In the genomic region with DNA sequence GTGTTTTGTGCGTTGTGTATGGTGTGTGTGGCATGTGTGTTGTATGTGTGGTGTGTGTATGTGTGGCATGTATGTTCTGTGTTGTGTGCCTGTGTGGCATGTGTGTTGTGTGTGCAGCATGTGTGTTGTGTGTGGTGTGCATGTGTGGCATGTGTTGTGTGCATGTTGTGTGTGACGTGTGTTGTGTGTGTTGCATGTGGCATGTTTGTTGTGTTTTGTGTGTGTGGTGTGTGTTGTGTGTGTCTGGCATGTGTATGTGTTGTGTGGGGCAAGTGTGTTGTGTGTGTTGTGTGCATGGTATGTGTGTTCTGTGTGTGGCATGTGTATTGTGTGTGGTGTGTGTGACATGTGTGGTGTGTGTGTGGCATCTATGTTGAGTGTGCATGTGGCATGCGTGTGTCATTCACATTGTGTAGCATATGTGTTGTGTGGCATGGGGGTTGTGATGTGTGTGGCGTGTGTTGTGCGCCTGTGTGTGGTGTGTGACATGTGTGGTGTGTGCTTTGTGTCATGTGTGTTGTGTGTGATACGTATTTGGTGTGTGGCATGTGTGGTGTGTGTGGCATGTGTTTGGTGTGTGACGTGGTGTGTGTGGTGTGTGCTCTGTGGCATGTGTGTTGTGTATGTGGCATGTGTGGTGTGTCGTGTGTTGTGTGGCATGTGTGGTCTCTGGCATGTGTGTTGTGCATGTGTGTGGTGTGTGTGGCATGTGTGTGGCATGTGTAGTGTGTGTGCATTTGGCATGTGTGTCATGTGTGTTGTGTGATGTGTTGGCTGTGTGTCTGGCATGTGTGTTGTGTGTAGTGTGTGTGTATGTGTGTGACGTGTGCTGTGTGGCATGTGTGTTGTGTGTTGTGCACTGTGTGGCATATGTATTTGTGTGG, we compare ENCODE assay signal across 22 cellular contexts. TPM values are rescaled to one million over a fixed set of nuclear protein-coding genes. Genes with fewer than 3 reads are reported as not detected.
"Had no signal": no experiment of that assay in that cellular context is flagged by ENCODE, and none has a peak within 500 bp of the region (broad histone marks: within the 10 kb centered on the region; RNA-seq: fewer than 3 reads in every experiment).

No MANE protein-coding gene starts in this region.

- H3K4me1 ChIP-seq: left lung, prostate gland had no signal

- FAIRE-seq: colon, kidney, small intestine, TTC549 had no signal

- ATAC-seq: activated CD8-positive, alpha-beta T cell treated with anti-CD3 and anti-CD28 coated beads for 36 hours; activated T-cell treated with anti-CD3 and anti-CD28 coated beads, Interleukin-2, amount 50 U/mL, for 4 hours; left lung; natural killer cell treated with Interleukin-12 subunit alpha and Interleukin-12 subunit beta and Interleukin-15 and Interleukin-18, amount 100 ng/mL, for 72 hours; right cardiac atrium had no signal

- H3K36me3 ChIP-seq: left lung, prostate gland, transverse colon had no signal

- DNase-seq: activated B cell treated with CpG ODN at 0.5 μM for 24 hours; activated CD4-positive, alpha-beta T cell treated with anti-CD3 and anti-CD28 coated beads for 48 hours; activated CD8-positive, alpha-beta T cell treated with anti-CD3 and anti-CD28 coated beads for 36 hours; activated effector memory CD4-positive, alpha-beta T cell treated with anti-CD3 and anti-CD28 coated beads, Interleukin-2, amount 50 U/mL, for 16 hours; activated T-cell treated with anti-CD3 and anti-CD28 coated beads, Interleukin-2, amount 50 U/mL, for 4 hours; caudate nucleus; kidney; nucleus accumbens; right cardiac atrium; small intestine; stimulated activated CD4-positive, alpha-beta T cell treated with anti-CD3 and anti-CD28 coated beads, Interleukin-4, amount 100 ng/mL, for 24 hours; stimulated activated CD8-positive, alpha-beta memory T cell treated with anti-CD3 and anti-CD28 coated beads, Interleukin-4, amount 100 ng/mL, for 48 hours; stimulated activated naive CD4-positive, alpha-beta T cell treated with Interleukin-2 at 50 U/mL for 16 hours; substantia nigra; transverse colon had no signal

- H3K9me3 ChIP-seq: esophagus muscularis mucosa, left lung, prostate gland, transverse colon had no signal

- H3K27ac ChIP-seq: left lung, transverse colon had no signal

- H3K4me3 ChIP-seq: left lung, prostate gland, transverse colon had no signal

RNA-seq across cellular contexts. Expression of a gene that starts 46.6 kb away (rescaled TPM):
- total RNA-seq: activated B cell treated with CpG ODN at 0.5 μM for 24 hours; activated CD8-positive, alpha-beta T cell treated with anti-CD3 and anti-CD28 coated beads for 36 hours; activated T-cell treated with anti-CD3 and anti-CD28 coated beads, Interleukin-2, amount 50 U/mL, for 4 hours; esophagus muscularis mucosa; kidney; left lung; natural killer cell treated with Interleukin-12 subunit alpha and Interleukin-12 subunit beta and Interleukin-15 and Interleukin-18, amount 100 ng/mL, for 72 hours; T-helper 2 cell treated with Interferon-gamma antibody and Interleukin-4, amounts not matched to agents 100 ng/mL and 5 ng/mL, for 36 hours; transverse colon had no signal
- polyA plus RNA-seq: right cardiac atrium had no signal
